ENCODE assay signal across 8 cellular contexts in the genomic region with DNA sequence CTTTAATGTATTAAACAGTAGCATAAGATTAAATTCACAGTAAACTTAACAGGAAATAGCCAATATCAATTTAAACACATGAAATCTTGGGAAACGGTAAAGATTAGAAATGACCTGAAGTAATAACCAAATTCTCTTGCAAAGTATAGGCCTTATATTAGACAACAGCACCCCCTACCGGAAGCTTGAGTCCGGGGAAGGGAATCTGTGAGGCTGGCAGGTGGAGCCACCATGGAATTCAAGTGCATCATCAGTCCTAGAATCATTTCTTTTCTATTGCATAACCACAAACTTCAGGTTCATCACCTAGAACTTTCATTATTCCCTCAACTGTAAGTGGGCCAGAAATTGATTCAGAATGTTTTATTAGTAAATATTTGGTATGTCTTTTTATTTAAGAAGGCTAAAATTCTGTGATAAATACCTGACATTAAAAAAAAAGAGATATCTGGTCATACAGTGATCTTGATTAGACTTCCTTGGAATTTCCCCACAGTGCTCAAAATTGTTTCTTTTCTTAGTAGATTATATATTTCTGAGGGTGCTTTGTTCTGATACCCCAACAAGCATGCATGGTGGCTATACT. TPM values are rescaled to one million over a fixed set of nuclear protein-coding genes. Genes with fewer than 3 reads are reported as not detected.
A peak's percentile ranks its signal among the peaks of the same experiment; 100 is the strongest.
DNase-seq lines count a peak whose midpoint lies in the region; ATAC-seq and TF ChIP-seq lines count a peak whose summit lies in the region.

No MANE protein-coding gene starts in this region.

- no peaks in the 10 kb centered on the region for H4K20me1 ChIP-seq in osteoblast (ENCODE audit: insufficient read depth, low read length)

- H3K4me1 ChIP-seq in foreskin keratinocyte (no peaks in the 10 kb centered on the region), osteoblast (ENCODE audit: insufficient read depth, low read length) (no peaks in the 10 kb centered on the region), tibial artery (no peaks in the 10 kb centered on the region)

- ATAC-seq in foreskin keratinocyte = peak; percentile 90

- H3K27me3 ChIP-seq in foreskin keratinocyte (peaks cover 34% of the 10 kb centered on the region), osteoblast (ENCODE audit: insufficient read depth, low read length) (peaks cover 5% of the 10 kb centered on the region), tibial artery (peaks cover 0 to 6% of the 10 kb centered on the region in 2 donors)

- H3K4me3 ChIP-seq in osteoblast (ENCODE audit: insufficient read depth, low read length) = no peak overlapping the region
- H3K4me3 ChIP-seq in tibial artery = no peak overlapping the region

- no peak overlapping the region for H2AFZ ChIP-seq in osteoblast (ENCODE audit: low read length)

- H3K27ac ChIP-seq in foreskin keratinocyte = no peak overlapping the region
- no peak overlapping the region for H3K27ac ChIP-seq in osteoblast (ENCODE audit: low read depth, low read length)
- H3K27ac ChIP-seq in tibial artery = no peak overlapping the region

- TF ChIP-seq CTCF in LNCAP (IDR thresholded peaks at IDR 0.05) = peak; percentile 89
- peak; percentile 92 for TF ChIP-seq CTCF in foreskin keratinocyte (conservative IDR thresholded peaks at IDR 0.05)
- peak; percentile 93 for TF ChIP-seq CTCF in osteoblast (IDR thresholded peaks at IDR 0.05; ENCODE audit: extremely low read depth, low read depth, low read length)
- TF ChIP-seq CTCF in tibial artery (IDR thresholded peaks at IDR 0.05) = peak; percentile 60 to 69

- H3K4me2 ChIP-seq in osteoblast (ENCODE audit: insufficient read depth, low read length) = no peak overlapping the region

- H3K9me3 ChIP-seq in osteoblast (ENCODE audit: low read depth, low read length) (no peaks in the 10 kb centered on the region), tibial artery (no peaks in the 10 kb centered on the region)

- H3K36me3 ChIP-seq in osteoblast (ENCODE audit: insufficient read depth, low read length) (no peaks in the 10 kb centered on the region), tibial artery (no peaks in the 10 kb centered on the region)

- intact Hi-C loops in tibial artery (cut with DNase I; ENCODE audit: low total_unique reads) = loop anchor here (5.0 kb wide), 1 partner anchor 825 kb away; no protein-coding TSS in a partner anchor

- H3K79me2 ChIP-seq in osteoblast (ENCODE audit: insufficient read depth, low read length) = no peaks in the 10 kb centered on the region

- DNase-seq in AG20443 (ENCODE audit: low spot score) = peak; percentile 71
- peak; percentile 32 for DNase-seq in GM19240 (ENCODE audit: insufficient read length, low spot score)
- DNase-seq in RPMI8226 = peak; percentile 74
- peak; percentile 37 for DNase-seq in activated T-helper 9 cell treated with anti-CD3 and anti-CD28 coated beads, Interleukin-2, amount 50 U/mL, for 16 hours (ENCODE audit: low read depth)
- peak; percentile 33 to 69 for DNase-seq in foreskin keratinocyte
- DNase-seq in osteoblast (ENCODE audit: insufficient read length, low spot score, missing footprints) = peak; percentile 80
- peak; percentile 66 to 73 for DNase-seq in tibial artery

RNA-seq across cellular contexts. Expression of gene AP5M1, which starts 48.6 kb away (rescaled TPM):
- total RNA-seq in foreskin keratinocyte = 26.2 and 26.7 TPM in 2 replicates
- 6.8 and 9.9 TPM in 2 replicates for polyA plus RNA-seq in foreskin keratinocyte
- total RNA-seq in osteoblast = 23.5 and 25.0 TPM in 2 replicates

RNA-seq across cellular contexts. Expression of gene EXOC5, which starts 48.6 kb away (rescaled TPM):
- total RNA-seq in foreskin keratinocyte (55.6 and 56.0 TPM in 2 replicates), osteoblast (78.1 and 80.3 TPM in 2 replicates)
- 10.0 and 11.2 TPM in 2 replicates for polyA plus RNA-seq in foreskin keratinocyte
